In genomic region chr1:39145651-39145970, GRCh38 we compare ENCODE assay signal across 16 cellular contexts. TPM values are rescaled to one million over a fixed set of nuclear protein-coding genes. Genes with fewer than 3 reads are reported as not detected.
DNase-seq lines count a peak whose midpoint lies in the region; ATAC-seq and TF ChIP-seq lines count a peak whose summit lies in the region.
"Had no signal": no experiment of that assay in that cellular context is flagged by ENCODE, and none has a peak within 500 bp of the region (broad histone marks: within the 10 kb centered on the region; RNA-seq: fewer than 3 reads in every experiment).

No MANE protein-coding gene starts in this region.

- TF ChIP-seq EP300 in suprapubic skin (IDR thresholded peaks at IDR 0.05), result no peak

- no peak for ATAC-seq in GM21786 (IDR thresholded peaks at IDR 0.05; ENCODE audit: unreplicated experiment)
- ATAC-seq: A549 had no signal

- H3K4me3 ChIP-seq in suprapubic skin (no peak overlapping the region), Karpas-422 (ENCODE audit: low read length) (no peak overlapping the region)
- H3K4me3 ChIP-seq: A549 had no signal

- peak overlapping the region; percentile 2; the same call in 1 of the 2 replicates for H3K4me3 Mint-ChIP-seq in HFFc6
- no peak overlapping the region for H3K4me3 Mint-ChIP-seq in chondrocyte (ENCODE audit: unreplicated experiment)
- no peak overlapping the region for H3K4me3 Mint-ChIP-seq in nephron

- TF ChIP-seq POLR2A in suprapubic skin (IDR thresholded peaks at IDR 0.05), result no peak

- peaks cover 46% of the 10 kb centered on the region for H3K4me1 ChIP-seq in suprapubic skin
- no peaks in the 10 kb centered on the region for H3K4me1 ChIP-seq in Karpas-422 (ENCODE audit: low read length)

- H3K27me3 ChIP-seq in suprapubic skin (no peaks in the 10 kb centered on the region), Karpas-422 (ENCODE audit: low read length) (no peaks in the 10 kb centered on the region)

- H3K36me3 Mint-ChIP-seq in HFFc6 (ENCODE audit: low read depth), result peaks cover 4% of the 10 kb centered on the region; the same call in 1 of the 2 replicates
- peaks cover 1% of the 10 kb centered on the region for H3K36me3 Mint-ChIP-seq in chondrocyte (ENCODE audit: low read depth)
- H3K36me3 Mint-ChIP-seq in nephron (ENCODE audit: low read depth), result peaks cover 3% of the 10 kb centered on the region

- no peaks in the 10 kb centered on the region for H3K79me2 ChIP-seq in Karpas-422 (ENCODE audit: low read length)

- H3K9me3 Mint-ChIP-seq in HFFc6, result no peaks in the 10 kb centered on the region
- H3K9me3 Mint-ChIP-seq in chondrocyte (ENCODE audit: low read depth), result no peaks in the 10 kb centered on the region
- H3K9me3 Mint-ChIP-seq in nephron, result no peaks in the 10 kb centered on the region

- no peaks in the 10 kb centered on the region for H3K9me2 ChIP-seq in Karpas-422 (replicated peaks; ENCODE audit: insufficient read depth, low read length)

- H3K27ac ChIP-seq in suprapubic skin (peak overlapping the region; percentile 2), Karpas-422 (ENCODE audit: low read length) (no peak overlapping the region)
- H3K27ac ChIP-seq: A549, C4-2B had no signal

- H2AFZ ChIP-seq in Karpas-422 (ENCODE audit: low read length), result no peak overlapping the region

- H3K27me3 Mint-ChIP-seq in HFFc6 (ENCODE audit: insufficient read depth) (no peaks in the 10 kb centered on the region; the same call in 1 of the 2 replicates), chondrocyte (ENCODE audit: low read depth) (no peaks in the 10 kb centered on the region), nephron (ENCODE audit: low read depth) (no peaks in the 10 kb centered on the region)

- no peak overlapping the region for H3K4me2 ChIP-seq in Karpas-422 (ENCODE audit: low read depth, low read length, poor library complexity, severe bottlenecking)
- H3K4me2 ChIP-seq: A549 had no signal

- 88% methylated on average over 1 of the region's 1 CpG for WGBS in suprapubic skin

- H4K20me1 ChIP-seq in Karpas-422 (ENCODE audit: insufficient read depth, low read depth, low read length), result no peaks in the 10 kb centered on the region

- TF ChIP-seq CTCF in HFFc6 (IDR thresholded peaks at IDR 0.05), result no peak
- TF ChIP-seq CTCF in chondrocyte (IDR thresholded peaks at IDR 0.05), result no peak
- no peak for TF ChIP-seq CTCF in nephron (IDR thresholded peaks at IDR 0.05; ENCODE audit: unreplicated experiment in 3 of 3)
- no peak for TF ChIP-seq CTCF in suprapubic skin (IDR thresholded peaks at IDR 0.05)

- H3K9me3 ChIP-seq in suprapubic skin (no peaks in the 10 kb centered on the region), Karpas-422 (ENCODE audit: low read length) (no peaks in the 10 kb centered on the region)
- H3K9me3 ChIP-seq: A549 had no signal

- no peak for DNase-seq in HFFc6
- DNase-seq in chondrocyte (ENCODE audit: low spot score), result no peak
- no peak for DNase-seq in suprapubic skin (ENCODE audit: low spot score in 2 of 2)
- DNase-seq in GM19240 (ENCODE audit: insufficient read length, low spot score), result no peak
- DNase-seq in Karpas-422, result no peak
- no peak for DNase-seq in activated T-cell treated with anti-CD3 and anti-CD28 coated beads, Interleukin-2, amount 50 U/mL, for 48 hours
- DNase-seq: GF-D8, H7, NCI-H187, NCI-H748 treated with DMSO at 0.1 percent for 48 hours, OCI-M1, RPMI8226 had no signal

- H3K36me3 ChIP-seq in suprapubic skin, result no peaks in the 10 kb centered on the region
- no peaks in the 10 kb centered on the region for H3K36me3 ChIP-seq in Karpas-422 (ENCODE audit: insufficient read depth, low read length)

- H3K4me1 Mint-ChIP-seq in HFFc6 (ENCODE audit: low read depth) (peaks cover 77% of the 10 kb centered on the region), chondrocyte (ENCODE audit: low read depth) (peaks cover 73% of the 10 kb centered on the region), nephron (peaks cover 68% of the 10 kb centered on the region)

- H3K27ac Mint-ChIP-seq in HFFc6 (peak overlapping the region; percentile 24; the same call in 1 of the 2 replicates), chondrocyte (ENCODE audit: unreplicated experiment) (peak overlapping the region; percentile 24), nephron (peak overlapping the region in 2 of 3 experiments; percentile 31 to 49)

- H3K9ac ChIP-seq in Karpas-422 (ENCODE audit: low read length), result no peak overlapping the region

RNA-seq across cellular contexts. Expression of gene MACF1, which starts 58.9 kb away (rescaled TPM):
- total RNA-seq in HFFc6 (2021; fragmentation: NEBNext Ultra II Directional; extraction: Animal tissue kit (Norgen Biotek cat#: 25700)), result 100 to 1,000 TPM; 201 to 308 (median 223) TPM
- total RNA-seq in chondrocyte (377 to 446 TPM (median 386 TPM) in 3 replicates), suprapubic skin (100 to 1,000 TPM; 421 to 942 (median 545) TPM)
- total RNA-seq in Karpas-422 (2014; rRNA removed; shearing (Covaris generic); ENCODE audit: low replicate concordance), result 4.9 and 6.2 TPM in 2 replicates

Comparison
In these comparisons a context has a peak if more than half of its experiments do, and no peak if none do; other contexts are left out.
1. RNA of gene MACF1, which starts 58.9 kb away (total RNA-seq): 421 to 942 TPM in suprapubic skin, 377 to 446 TPM in chondrocyte and 201 to 308 TPM in HFFc6; 4.9 to 6.2 TPM in Karpas-422; every median in the first group is over 10 times any median in the second.
2. Peak in every context shown above with its lines, with median percentiles within 50 percentile points of each other: H3K27ac Mint-ChIP-seq.